Comparison of ENCODE assay signal across 21 cellular contexts in the genomic region with DNA sequence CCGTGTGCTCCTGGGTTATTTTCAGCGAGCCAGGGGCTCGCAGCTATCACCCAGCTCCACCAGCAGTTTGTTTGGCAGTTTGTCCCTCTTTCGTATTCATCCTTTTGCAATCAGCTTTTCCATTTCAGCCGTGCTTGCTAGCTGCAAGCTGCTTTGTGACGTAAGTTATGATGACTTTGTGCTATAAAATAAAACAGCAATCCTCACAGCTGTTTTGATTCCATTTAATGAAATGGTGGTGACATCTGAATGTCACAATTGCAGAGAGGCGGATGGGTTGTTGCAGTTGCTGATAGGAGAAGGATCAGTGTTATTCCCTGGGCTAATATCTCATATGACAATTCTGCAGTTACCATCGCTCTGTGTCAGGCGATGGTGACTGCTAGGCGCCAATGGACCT.
DNase-seq lines count a peak whose midpoint lies in the region; ATAC-seq, FAIRE-seq and TF ChIP-seq lines count a peak whose summit lies in the region.
"Had no signal": no experiment of that assay in that cellular context is flagged by ENCODE, and none has a peak within 500 bp of the region (broad histone marks: within the 10 kb centered on the region; RNA-seq: fewer than 3 reads in every experiment).

No MANE protein-coding gene starts in this region.

- ATAC-seq in HepG2: no peak
- no peak for ATAC-seq in right lobe of liver
- no peak for ATAC-seq in HG02763 (IDR thresholded peaks at IDR 0.05; ENCODE audit: unreplicated experiment)
- no peak for ATAC-seq in upper lobe of right lung
- ATAC-seq: GM12878 had no signal

- intact Hi-C loops in HepG2 (cut with micrococcal nuclease; ENCODE audit: unreplicated experiment): no loop called here
- intact Hi-C loops in right lobe of liver (cut with DNase I): no loop called here
- intact Hi-C loops in upper lobe of right lung (cut with DNase I): no loop called here
- intact Hi-C loops in A673 (cut with micrococcal nuclease; ENCODE audit: unreplicated experiment): no loop called here

- H3K4me2 ChIP-seq in HepG2 (ENCODE audit: low read depth, low read length) (no peak overlapping the region), neural cell (ENCODE audit: low read length) (no peak overlapping the region)

- no peaks in the 10 kb centered on the region for H3F3A ChIP-seq in neural cell (ENCODE audit: insufficient read depth, low read length, poor library complexity, severe bottlenecking)

- POLR2A ChIA-PET in HepG2 (lab: Yijun Ruan, JAX) (no interaction called here), A673 (lab: Charles Lee; ENCODE audit: low non-redundant PET) (no interaction called here)

- TF ChIP-seq RAD21 in HepG2 (CRISPR knock-in tag; IDR thresholded peaks at IDR 0.05) (no peak), neural cell (conservative IDR thresholded peaks at IDR 0.05) (peak; percentile 38)

- no peaks in the 10 kb centered on the region for H3K79me2 ChIP-seq in HepG2 (ENCODE audit: insufficient read depth, low read length)
- H3K79me2 ChIP-seq in neural cell (replicated peaks; ENCODE audit: insufficient read depth, low read length): no peaks in the 10 kb centered on the region

- CTCF ChIA-PET in HepG2 (lab: Yijun Ruan, JAX; ENCODE audit: low intra/inter-chr PET ratio, low total read pairs) (no interaction called here), A673 (lab: Charles Lee) (no interaction called here)

- in situ Hi-C loops in HepG2 (cut with HindIII; ENCODE audit: extremely low pct_ligation_motif_present, low pct_unique_long_range_greater_than_20kb): no loop called here

- TF ChIP-seq POLR2A in HepG2 (IDR thresholded peaks at IDR 0.05; ENCODE audit: insufficient read depth in 1 of 2, low read depth in 2 of 2, low read length in 2 of 2): no peak
- TF ChIP-seq POLR2A in right lobe of liver (IDR thresholded peaks at IDR 0.05): no peak

- DNase-seq in HepG2 (ENCODE audit: low spot score) (no peak), right lobe of liver (no peak), adipocyte (ENCODE audit: low read depth) (no peak), upper lobe of right lung (no peak), A673 (ENCODE audit: low spot score) (no peak)
- DNase-seq: 8988T; BE2C; CD4-positive, CD25-positive, alpha-beta regulatory T cell; CD8-positive, alpha-beta memory T cell; COR-L47; DMS 273 treated with DMSO at 0.1 percent for 48 hours; DMS53; DND-41; EL; H9; IMR-90 had no signal

- H3K4me1 ChIP-seq in HepG2 (ENCODE audit: insufficient read depth, low read length) (no peaks in the 10 kb centered on the region), right lobe of liver (no peaks in the 10 kb centered on the region), adipocyte (ENCODE audit: control insufficient read depth, insufficient read depth, low read length) (no peaks in the 10 kb centered on the region), upper lobe of right lung (no peaks in the 10 kb centered on the region), A673 (ENCODE audit: insufficient read depth, low read length, poor library complexity, severe bottlenecking) (no peaks in the 10 kb centered on the region)
- H3K4me1 ChIP-seq: BE2C had no signal

- no peaks in the 10 kb centered on the region for H3K9me3 ChIP-seq in HepG2 (ENCODE audit: low read length)
- no peaks in the 10 kb centered on the region for H3K9me3 ChIP-seq in right lobe of liver
- H3K9me3 ChIP-seq in adipocyte (ENCODE audit: control insufficient read depth, low read length): peaks cover 12% of the 10 kb centered on the region
- no peaks in the 10 kb centered on the region for H3K9me3 ChIP-seq in neural cell (ENCODE audit: low read length)
- no peaks in the 10 kb centered on the region for H3K9me3 ChIP-seq in upper lobe of right lung
- no peaks in the 10 kb centered on the region for H3K9me3 ChIP-seq in A673 (ENCODE audit: low read depth, low read length, poor library complexity, severe bottlenecking)
- H3K9me3 ChIP-seq: BE2C had no signal

- BruUV-seq in HepG2 (replicated peaks; lab: Mats Ljungman, UMichigan) (no TSS peak), A673 (replicated peaks; lab: Mats Ljungman, UMichigan) (no TSS peak)

- no peak overlapping the region for H2AFZ ChIP-seq in HepG2 (ENCODE audit: low read length)
- no peak overlapping the region for H2AFZ ChIP-seq in neural cell (ENCODE audit: low read depth, low read length)

- no peak overlapping the region for H3K9ac ChIP-seq in HepG2 (ENCODE audit: insufficient read depth, low read depth, low read length)
- no peak overlapping the region for H3K9ac ChIP-seq in adipocyte (ENCODE audit: low read length)
- H3K9ac ChIP-seq in neural cell (ENCODE audit: low read length): peak overlapping the region; percentile 53

- no peak overlapping the region for H3K4me3 ChIP-seq in HepG2 (replicated peaks in 1 of 3; ENCODE audit: insufficient read depth in 1 of 3, low read depth in 2 of 3, low read length in 3 of 3)
- no peak overlapping the region for H3K4me3 ChIP-seq in right lobe of liver
- peak overlapping the region; percentile 30 for H3K4me3 ChIP-seq in adipocyte (ENCODE audit: low read length)
- H3K4me3 ChIP-seq in neural cell (ENCODE audit: low read length): peak overlapping the region; percentile 31
- no peak overlapping the region for H3K4me3 ChIP-seq in upper lobe of right lung
- no peak overlapping the region for H3K4me3 ChIP-seq in A673 (ENCODE audit: low read depth, low read length, poor library complexity, severe bottlenecking)
- H3K4me3 ChIP-seq: GM12878 had no signal

- 18% methylated on average over 10 of the region's 10 CpGs for WGBS in HepG2 (ENCODE audit: low lambda C conversion rate)
- WGBS in right lobe of liver (ENCODE audit: insufficient coverage, low coverage, low lambda C conversion rate, missing lambda C conversion rate): 69% methylated on average over 9 of the region's 10 CpGs

- TF ChIP-seq CTCF in HepG2 (CRISPR knock-in tag; IDR thresholded peaks at IDR 0.05) (no peak), right lobe of liver (IDR thresholded peaks at IDR 0.05) (no peak), neural cell (IDR thresholded peaks at IDR 0.05; ENCODE audit: poor library complexity, severe bottlenecking) (no peak), upper lobe of right lung (IDR thresholded peaks at IDR 0.05) (no peak), A673 (conservative IDR thresholded peaks at IDR 0.05; ENCODE audit: low read depth, low read length) (no peak)

- H3K27me3 ChIP-seq in HepG2 (ENCODE audit: control insufficient read depth in 1 of 2, insufficient read depth in 2 of 2, low read length in 2 of 2) (peaks cover 2 to 31% of the 10 kb centered on the region in 2 experiments; a peak in 4 of 5 replicates), right lobe of liver (no peaks in the 10 kb centered on the region), adipocyte (replicated peaks; ENCODE audit: control insufficient read depth, insufficient read depth, low read length) (peaks cover 6% of the 10 kb centered on the region), neural cell (ENCODE audit: insufficient read depth, low read depth, low read length) (no peaks in the 10 kb centered on the region), upper lobe of right lung (peaks cover 4% of the 10 kb centered on the region), A673 (replicated peaks; ENCODE audit: insufficient read depth, low read depth, low read length, poor library complexity) (peaks cover 77% of the 10 kb centered on the region)

- H3K9me2 ChIP-seq in neural cell (ENCODE audit: insufficient read depth, low read length): no peaks in the 10 kb centered on the region

- no peak for FAIRE-seq in HepG2 (lab: Jason Lieb, UNC)
- FAIRE-seq: GM12878, H1 had no signal

- TF ChIP-seq EP300 in HepG2 (IDR thresholded peaks at IDR 0.05; ENCODE audit: low read depth in 2 of 2, low read length in 2 of 2): no peak
- no peak for TF ChIP-seq EP300 in HepG2 (CRISPR knock-in tag; IDR thresholded peaks at IDR 0.05; ENCODE audit: borderline replicate concordance)
- peak; percentile 81 for TF ChIP-seq EP300 in neural cell (conservative IDR thresholded peaks at IDR 0.05; ENCODE audit: poor library complexity, severe bottlenecking)

- no peaks in the 10 kb centered on the region for H3K36me3 ChIP-seq in HepG2 (replicated peaks in 1 of 2; ENCODE audit: control insufficient read depth in 1 of 2, insufficient read depth in 2 of 2, low read length in 2 of 2)
- H3K36me3 ChIP-seq in right lobe of liver: no peaks in the 10 kb centered on the region
- H3K36me3 ChIP-seq in adipocyte (ENCODE audit: control insufficient read depth, insufficient read depth, low read length, severe bottlenecking): no peaks in the 10 kb centered on the region
- H3K36me3 ChIP-seq in neural cell (ENCODE audit: insufficient read depth, low read length): no peaks in the 10 kb centered on the region
- no peaks in the 10 kb centered on the region for H3K36me3 ChIP-seq in upper lobe of right lung
- no peaks in the 10 kb centered on the region for H3K36me3 ChIP-seq in A673 (ENCODE audit: insufficient read depth, low read length, poor library complexity, severe bottlenecking)
- H3K36me3 ChIP-seq: BE2C had no signal

- H3K27ac ChIP-seq in HepG2 (ENCODE audit: extremely low read length, insufficient read depth, low read length): no peak overlapping the region
- no peak overlapping the region for H3K27ac ChIP-seq in right lobe of liver
- H3K27ac ChIP-seq in neural cell (ENCODE audit: low read length): peak overlapping the region; percentile 76
- H3K27ac ChIP-seq in upper lobe of right lung: no peak overlapping the region
- H3K27ac ChIP-seq in A673 (ENCODE audit: low read depth, low read length, poor library complexity, severe bottlenecking): no peak overlapping the region
- H3K27ac ChIP-seq: HL-60 had no signal

- H4K20me1 ChIP-seq in HepG2 (ENCODE audit: insufficient read depth, low read length) (no peaks in the 10 kb centered on the region), neural cell (ENCODE audit: insufficient read depth) (no peaks in the 10 kb centered on the region)

TF ChIP-seq in HepG2, 621 proteins besides CTCF, POLR2A, EP300 and RAD21:
- TF ChIP-seq CREB1 (IDR thresholded peaks at IDR 0.05) (peak; percentile 39; the same call in 1 of the 2 replicates), CREB1 (CRISPR knock-in tag; IDR thresholded peaks at IDR 0.05) (no peak), MTA1 (CRISPR knock-in tag; IDR thresholded peaks at IDR 0.05; ENCODE audit: borderline replicate concordance) (no peak)

TF ChIP-seq in neural cell, 6 proteins besides CTCF, POLR2A, EP300 and RAD21 (continues in another document):
- TF ChIP-seq TAF1 (IDR thresholded peaks at IDR 0.05; ENCODE audit: low read depth) (no peak), POLR2AphosphoS5 (IDR thresholded peaks at IDR 0.05) (peak; percentile 81), MXI1 (conservative IDR thresholded peaks at IDR 0.05; ENCODE audit: poor library complexity, severe bottlenecking) (no peak)

Comparison
In these comparisons a context has a peak if more than half of its experiments do, and no peak if none do; other contexts are left out.
1. H3K4me3 ChIP-seq: peak in adipocyte (single experiment) and neural cell (single experiment); none in HepG2 (0 of 3), right lobe of liver (0 of 3), upper lobe of right lung (single experiment) and A673 (single experiment).